5 cellular contexts compared by ENCODE assay signal in the genomic region with DNA sequence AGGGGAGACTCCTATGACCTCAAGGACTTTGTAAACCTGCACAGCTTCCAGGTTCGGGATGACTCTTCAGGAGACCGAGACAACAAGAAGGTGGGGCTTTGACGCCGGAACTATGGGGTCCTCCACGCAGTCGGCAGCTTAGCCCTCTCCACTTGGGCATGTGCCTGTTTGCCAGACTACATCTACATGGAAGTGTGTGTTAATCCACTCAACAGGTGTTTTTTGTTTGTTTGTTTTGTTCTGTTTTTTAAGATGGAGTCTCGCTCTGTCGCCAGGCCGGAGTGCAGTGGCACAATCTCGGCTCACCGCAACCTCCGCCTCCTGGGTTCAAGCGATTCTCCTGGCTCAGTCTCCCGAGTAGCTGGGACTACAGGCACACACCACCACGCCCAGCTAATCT. TPM values are rescaled to one million over a fixed set of nuclear protein-coding genes. Genes with fewer than 3 reads are reported as not detected.
"Had no signal": no experiment of that assay in that cellular context is flagged by ENCODE, and none has a peak within 500 bp of the region (broad histone marks: within the 10 kb centered on the region; RNA-seq: fewer than 3 reads in every experiment).

No MANE protein-coding gene starts in this region.

RNA-seq across cellular contexts. Expression of a gene that starts 57.3 kb away (rescaled TPM):
- polyA plus RNA-seq: mammary epithelial cell had no signal

RNA-seq across cellular contexts. Expression of a gene that starts 57.5 kb away (rescaled TPM):
- total RNA-seq: epithelial cell of proximal tubule, mammary epithelial cell, right atrium auricular region, suprapubic skin, thyroid gland had no signal
- polyA plus RNA-seq: mammary epithelial cell had no signal
